Comparison of ENCODE assay signal across 17 cellular contexts in the genomic region with DNA sequence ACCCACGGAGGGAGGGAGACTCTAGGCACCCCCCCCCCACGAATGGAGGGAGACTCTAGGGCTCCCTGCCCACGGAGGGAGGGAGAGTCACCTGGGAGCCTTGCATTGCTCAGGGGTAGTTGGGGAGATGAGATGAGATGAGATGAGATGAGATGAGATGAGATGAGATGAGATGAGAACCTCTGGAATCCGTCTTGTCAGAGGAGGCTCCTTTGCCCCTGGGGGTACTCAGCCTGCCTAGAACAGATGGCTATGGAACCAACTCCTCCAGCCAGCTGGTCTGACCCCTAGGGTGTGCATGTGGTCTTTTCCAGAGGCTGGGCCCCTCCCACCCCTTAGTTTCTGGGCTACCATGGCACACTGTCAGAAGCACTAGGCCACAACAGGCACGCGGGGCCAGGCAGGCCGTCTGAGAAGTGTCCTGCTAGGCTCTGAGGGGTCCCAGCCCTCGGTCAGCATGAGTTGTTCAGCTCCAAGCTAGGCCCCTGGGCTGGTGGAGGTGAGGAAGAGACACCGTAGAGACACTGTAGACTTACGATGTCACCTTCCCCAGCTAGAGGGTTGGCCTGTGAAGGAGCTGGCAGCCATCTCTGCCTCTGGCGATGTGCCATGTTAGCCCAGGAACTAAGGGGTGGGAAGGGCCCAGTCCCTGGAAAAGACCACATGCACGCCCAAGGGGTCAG. TPM values are rescaled to one million over a fixed set of nuclear protein-coding genes. Genes with fewer than 3 reads are reported as not detected.
DNase-seq lines count a peak whose midpoint lies in the region; ATAC-seq and TF ChIP-seq lines count a peak whose summit lies in the region.
"Had no signal": no experiment of that assay in that cellular context is flagged by ENCODE, and none has a peak within 500 bp of the region (broad histone marks: within the 10 kb centered on the region; RNA-seq: fewer than 3 reads in every experiment).

No MANE protein-coding gene starts in this region.

- no peaks in the 10 kb centered on the region for H3K36me3 ChIP-seq in left ventricle myocardium inferior

- intact Hi-C loops in left ventricle myocardium inferior (cut with micrococcal nuclease), result no loop called here
- intact Hi-C loops in Right ventricle myocardium inferior (cut with DNase I), result loop anchor here (5.0 kb wide), 1 partner anchor 47 kb away; no protein-coding TSS in a partner anchor
- intact Hi-C loops in right cardiac atrium (cut with DNase I), result no loop called here
- intact Hi-C loops in activated CD4-positive, alpha-beta T cell treated with anti-CD3 and anti-CD28 coated beads, Interleukin-2, amount 10 ng/mL, durations not matched to agents 24 days and 14 days (cut with micrococcal nuclease), result no loop called here
- intact Hi-C loops in lower leg skin (cut with DNase I; ENCODE audit: low total_unique reads), result no loop called here

- WGBS in right cardiac atrium, result 84% methylated on average over 12 of the region's 12 CpGs
- 85% methylated on average over 8 to 9 of the region's 12 CpGs for WGBS in lower leg skin, 2 donors

- peaks cover 26% of the 10 kb centered on the region for H3K4me1 Mint-ChIP-seq in activated CD4-positive, alpha-beta T cell treated with anti-CD3 and anti-CD28 coated beads, Interleukin-2, amount 10 ng/mL, durations not matched to agents 24 days and 14 days

- H3K27me3 Mint-ChIP-seq in activated CD4-positive, alpha-beta T cell treated with anti-CD3 and anti-CD28 coated beads, Interleukin-2, amount 10 ng/mL, durations not matched to agents 24 days and 14 days, result no peaks in the 10 kb centered on the region
- H3K27me3 Mint-ChIP-seq: activated CD4-positive, alpha-beta memory T cell treated with anti-CD3 and anti-CD28 coated beads, Interleukin-2, amount 10 ng/mL, durations not matched to agents 7 days and 5 days; type B pancreatic cell had no signal

- ATAC-seq in Right ventricle myocardium inferior (no peak), right cardiac atrium (no peak), HG03439 (IDR thresholded peaks at IDR 0.05; ENCODE audit: unreplicated experiment) (no peak)
- no peak for ATAC-seq in stimulated activated naive CD8-positive, alpha-beta T cell treated with anti-CD3 and anti-CD28 coated beads, Interleukin-15, Interleukin-2, amounts not matched to agents 100 U/mL and 50 U/mL, for 24 hours

- H3K36me3 Mint-ChIP-seq in activated CD4-positive, alpha-beta T cell treated with anti-CD3 and anti-CD28 coated beads, Interleukin-2, amount 10 ng/mL, durations not matched to agents 24 days and 14 days (ENCODE audit: low read depth), result no peaks in the 10 kb centered on the region
- H3K36me3 Mint-ChIP-seq: type B pancreatic cell had no signal

- H3K4me3 Mint-ChIP-seq in activated CD4-positive, alpha-beta T cell treated with anti-CD3 and anti-CD28 coated beads, Interleukin-2, amount 10 ng/mL, durations not matched to agents 24 days and 14 days, result no peak overlapping the region
- H3K4me3 Mint-ChIP-seq: activated CD4-positive, alpha-beta memory T cell treated with anti-CD3 and anti-CD28 coated beads, Interleukin-2, amount 10 ng/mL, durations not matched to agents 7 days and 5 days had no signal

- H3K4me3 ChIP-seq in left ventricle myocardium inferior, result no peak overlapping the region
- no peak overlapping the region for H3K4me3 ChIP-seq in right cardiac atrium (ENCODE audit: low read length)
- no peak overlapping the region for H3K4me3 ChIP-seq in skin epidermis
- H3K4me3 ChIP-seq in lower leg skin (ENCODE audit: low read depth, poor library complexity, severe bottlenecking), result no peak overlapping the region

- H3K9me3 ChIP-seq in left ventricle myocardium inferior (replicated peaks), result no peaks in the 10 kb centered on the region
- H3K9me3 ChIP-seq in right cardiac atrium (ENCODE audit: control insufficient read depth, low read length), result no peaks in the 10 kb centered on the region

- peaks cover 84% of the 10 kb centered on the region for H3K4me1 ChIP-seq in left ventricle myocardium inferior
- H3K4me1 ChIP-seq in right cardiac atrium (ENCODE audit: control insufficient read depth, insufficient read depth, low read length), result peaks cover 20% of the 10 kb centered on the region

- H3K27ac Mint-ChIP-seq in activated CD4-positive, alpha-beta T cell treated with anti-CD3 and anti-CD28 coated beads, Interleukin-2, amount 10 ng/mL, durations not matched to agents 24 days and 14 days, result no peak overlapping the region
- H3K27ac Mint-ChIP-seq: activated CD4-positive, alpha-beta memory T cell treated with anti-CD3 and anti-CD28 coated beads, Interleukin-2, amount 10 ng/mL, durations not matched to agents 7 days and 5 days had no signal

- TF ChIP-seq CTCF in left ventricle myocardium inferior (IDR thresholded peaks at IDR 0.05; ENCODE audit: borderline replicate concordance), result no peak
- TF ChIP-seq CTCF in lower leg skin (IDR thresholded peaks at IDR 0.05), result no peak

- TF ChIP-seq POLR2A in lower leg skin (IDR thresholded peaks at IDR 0.05), result no peak

- H3K9me3 Mint-ChIP-seq in activated CD4-positive, alpha-beta T cell treated with anti-CD3 and anti-CD28 coated beads, Interleukin-2, amount 10 ng/mL, durations not matched to agents 24 days and 14 days, result no peaks in the 10 kb centered on the region
- H3K9me3 Mint-ChIP-seq: activated CD4-positive, alpha-beta memory T cell treated with anti-CD3 and anti-CD28 coated beads, Interleukin-2, amount 10 ng/mL, durations not matched to agents 7 days and 5 days had no signal

- peak overlapping the region; percentile 91 for H3K27ac ChIP-seq in left ventricle myocardium inferior (replicated peaks)
- H3K27ac ChIP-seq in right cardiac atrium (ENCODE audit: low read length), result peak overlapping the region; percentile 89
- peak overlapping the region in 11 of 21 experiments; percentile 3 to 76 (median 38) for H3K27ac ChIP-seq in skin epidermis

- H3K27me3 ChIP-seq in left ventricle myocardium inferior (ENCODE audit: low read depth), result no peaks in the 10 kb centered on the region
- H3K27me3 ChIP-seq in right cardiac atrium (ENCODE audit: control insufficient read depth, insufficient read depth), result no peaks in the 10 kb centered on the region

- no peak for DNase-seq in left ventricle myocardium inferior
- no peak for DNase-seq in Right ventricle myocardium inferior (ENCODE audit: missing footprints)
- peak in 2 of 3 donors; percentile 59 to 67 for DNase-seq in right cardiac atrium
- no peak for DNase-seq in activated CD4-positive, alpha-beta T cell treated with anti-CD3 and anti-CD28 coated beads, Interleukin-2, amount 10 ng/mL, durations not matched to agents 24 days and 14 days
- no peak for DNase-seq in stimulated activated naive CD8-positive, alpha-beta T cell treated with anti-CD3 and anti-CD28 coated beads, Interleukin-15, Interleukin-2, amounts not matched to agents 100 U/mL and 50 U/mL, for 24 hours
- no peak for DNase-seq in lower leg skin (ENCODE audit: low spot score in 2 of 2)
- DNase-seq: activated CD4-positive, alpha-beta memory T cell treated with anti-CD3 and anti-CD28 coated beads, Interleukin-2, amount 10 ng/mL, durations not matched to agents 7 days and 5 days; activated effector memory CD4-positive, alpha-beta T cell treated with Interleukin-2 at 50 U/mL for 16 hours; IMR-90; NCI-H1048; occipital lobe; stimulated activated CD4-positive, alpha-beta T cell treated with anti-CD3 and anti-CD28 coated beads, Interleukin-12 subunit alpha, Interleukin-12 subunit beta, amount 100 ng/mL, for 4 hours had no signal

RNA-seq across cellular contexts. Expression of gene TSPAN15, which starts 8.8 kb away (rescaled TPM):
- 6.8 TPM for total RNA-seq in left ventricle myocardium inferior
- 11.8 TPM for total RNA-seq in Right ventricle myocardium inferior
- 1 to 10 TPM; 5.3 to 8.7 (median 7.4) TPM for total RNA-seq in right cardiac atrium
- polyA plus RNA-seq in right cardiac atrium, result 11.5 TPM
- total RNA-seq in activated CD4-positive, alpha-beta T cell treated with anti-CD3 and anti-CD28 coated beads, Interleukin-2, amount 10 ng/mL, durations not matched to agents 24 days and 14 days, result 1.6 and 1.9 TPM in 2 replicates
- 10 to 100 TPM in 3 of 4 donors, 1 to 10 TPM in 1; 5.9 to 47.7 (median 13.0) TPM for total RNA-seq in lower leg skin
- total RNA-seq: IMR-90 had no signal

RNA-seq across cellular contexts. Expression of gene TACR2, which starts 43.3 kb away (rescaled TPM):
- total RNA-seq in left ventricle myocardium inferior, result not detected
- 0.19 TPM for total RNA-seq in Right ventricle myocardium inferior
- under 1 TPM; 0.26 to 0.53 (median 0.37) TPM for total RNA-seq in right cardiac atrium
- polyA plus RNA-seq in right cardiac atrium, result 0.27 TPM
- total RNA-seq in activated CD4-positive, alpha-beta T cell treated with anti-CD3 and anti-CD28 coated beads, Interleukin-2, amount 10 ng/mL, durations not matched to agents 24 days and 14 days, result not detected in 2 replicates
- total RNA-seq in lower leg skin, result 1 to 10 TPM in 2 of 4 donors, under 1 TPM in 1, not detected in 1; 0.29 to 1.8 (median 1.7) TPM
- total RNA-seq: activated CD4-positive, alpha-beta memory T cell treated with anti-CD3 and anti-CD28 coated beads, Interleukin-2, amount 10 ng/mL, durations not matched to agents 7 days and 5 days; astrocyte; IMR-90 had no signal
- polyA plus RNA-seq: AG04450, IMR-90 had no signal

Comparison
In these comparisons a context has a peak if more than half of its experiments do, and no peak if none do; other contexts are left out.
1. DNase-seq: peak in right cardiac atrium (2 of 3); none in left ventricle myocardium inferior (single experiment), Right ventricle myocardium inferior (single experiment), activated CD4-positive, alpha-beta T cell treated with anti-CD3 and anti-CD28 coated beads, Interleukin-2, amount 10 ng/mL, durations not matched to agents 24 days and 14 days (single experiment), stimulated activated naive CD8-positive, alpha-beta T cell treated with anti-CD3 and anti-CD28 coated beads, Interleukin-15, Interleukin-2, amounts not matched to agents 100 U/mL and 50 U/mL, for 24 hours (single experiment) and lower leg skin (0 of 2).
2. H3K27ac ChIP-seq: peak in every context shown above with its lines; median percentile 91 in left ventricle myocardium inferior; 89 in right cardiac atrium; 38 in skin epidermis.